ENCODE assay signal across 8 cellular contexts in the genomic region with DNA sequence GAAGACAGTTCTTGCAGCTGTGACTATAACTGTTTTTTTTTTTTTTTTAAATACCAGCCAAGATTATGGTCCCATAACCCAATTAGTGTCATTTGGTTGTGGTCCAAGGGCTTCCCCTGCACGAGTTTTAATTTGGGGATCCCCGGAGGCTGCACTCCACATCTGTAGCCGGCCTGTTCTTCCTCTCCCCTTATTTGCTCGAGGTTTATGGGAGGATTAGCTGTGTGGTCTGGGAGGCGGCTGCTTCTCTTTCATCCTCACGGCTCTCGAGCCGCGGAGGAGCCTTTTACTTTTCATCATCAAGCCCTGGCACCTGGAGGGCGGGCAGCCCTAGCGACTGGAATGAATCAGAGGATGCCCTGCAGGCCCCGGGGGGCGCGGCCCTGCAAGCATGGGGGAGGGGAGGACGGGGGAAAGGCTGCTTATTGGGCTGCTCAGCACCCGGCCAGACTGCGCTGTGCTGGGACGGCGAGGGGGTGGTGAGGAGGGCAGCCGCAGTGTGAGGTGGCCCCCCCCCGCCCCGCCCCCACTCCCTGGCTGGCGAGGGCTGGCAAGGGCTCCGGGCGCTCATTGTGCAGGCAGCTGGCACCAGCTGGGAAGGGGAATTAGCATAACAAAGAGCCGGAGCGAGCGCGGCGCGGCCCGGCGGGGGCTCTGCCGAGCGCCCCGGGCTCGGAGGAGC. TPM values are rescaled to one million over a fixed set of nuclear protein-coding genes. Genes with fewer than 3 reads are reported as not detected.
DNase-seq lines count a peak whose midpoint lies in the region; ATAC-seq lines count a peak whose summit lies in the region.

No MANE protein-coding gene starts in this region.

- peaks cover 5% of the 10 kb centered on the region; the same call in 1 of the 2 replicates for H3F3A ChIP-seq in GM23248 (ENCODE audit: insufficient read depth)

- H3K27ac ChIP-seq in GM23248 (no peak overlapping the region), angular gyrus (ENCODE audit: low read depth, low read length) (peak overlapping the region; percentile 75)

- peak overlapping the region; percentile 60 for H3K4me2 ChIP-seq in GM23248 (ENCODE audit: unreplicated experiment)

- H3K36me3 ChIP-seq in GM23248 (ENCODE audit: low read depth): no peaks in the 10 kb centered on the region

- H3K4me3 ChIP-seq in GM23248: peak overlapping the region; percentile 65

- ATAC-seq in HG03565 (IDR thresholded peaks at IDR 0.05; ENCODE audit: unreplicated experiment): no peak
- no peak for ATAC-seq in GM18867 (IDR thresholded peaks at IDR 0.05; ENCODE audit: unreplicated experiment)

- peak overlapping the region; percentile 51; the same call in 1 of the 2 replicates for H2AFZ ChIP-seq in GM23248

- no peaks in the 10 kb centered on the region for H3K79me2 ChIP-seq in GM23248 (ENCODE audit: insufficient read depth)

- H3K27me3 ChIP-seq in GM23248 (replicated peaks; ENCODE audit: insufficient read depth): no peaks in the 10 kb centered on the region; the same call in 1 of the 2 replicates

- DNase-seq in AG08396 (ENCODE audit: low spot score) (peak; percentile 62), GM23248 (peak; percentile 64), NCI-H345 (lab: John Stamatoyannopoulos, UW) (peak; percentile 93), hepatic stellate cell (ENCODE audit: low spot score) (peak; percentile 49), renal cortical epithelial cell (ENCODE audit: low read depth) (peak; percentile 85)

- in situ Hi-C loops in GM23248 (cut with MboI): no loop called here

- no peak overlapping the region for H3K9ac ChIP-seq in GM23248

- WGBS in GM23248 (ENCODE audit: low coverage in 1 of 2, low lambda C conversion rate in 2 of 2, missing lambda C conversion rate in 2 of 2), 2 experiments: 2 to 4% methylated on average over 15 to 24 of the region's 37 CpGs

- 0 out of 2 replicates have a peak, but pooled peaks cover 5% of the 10 kb centered on the region for H3K4me1 ChIP-seq in GM23248 (ENCODE audit: insufficient read depth)

- no peaks in the 10 kb centered on the region for H3K9me2 ChIP-seq in GM23248 (ENCODE audit: insufficient read depth)

- H3K9me3 ChIP-seq in GM23248 (ENCODE audit: low read depth): no peaks in the 10 kb centered on the region

- no peaks in the 10 kb centered on the region for H4K20me1 ChIP-seq in GM23248 (ENCODE audit: insufficient read depth)

RNA-seq across cellular contexts. Expression of a gene that starts 18.5 kb away (rescaled TPM):
- total RNA-seq in GM23248 (2014; rRNA removed; shearing (Covaris generic)): 0.76 and 0.97 TPM in 2 replicates
- polyA plus RNA-seq in GM23248 (2016; fragmentation: Nextera tagmentation; extraction: Ambion mirVana): 1.0 and 1.7 TPM in 2 replicates
- 3.0 and 4.0 TPM in 2 replicates for total RNA-seq in renal cortical epithelial cell
